Comparison of ENCODE assay signal across 9 cellular contexts in the genomic region with DNA sequence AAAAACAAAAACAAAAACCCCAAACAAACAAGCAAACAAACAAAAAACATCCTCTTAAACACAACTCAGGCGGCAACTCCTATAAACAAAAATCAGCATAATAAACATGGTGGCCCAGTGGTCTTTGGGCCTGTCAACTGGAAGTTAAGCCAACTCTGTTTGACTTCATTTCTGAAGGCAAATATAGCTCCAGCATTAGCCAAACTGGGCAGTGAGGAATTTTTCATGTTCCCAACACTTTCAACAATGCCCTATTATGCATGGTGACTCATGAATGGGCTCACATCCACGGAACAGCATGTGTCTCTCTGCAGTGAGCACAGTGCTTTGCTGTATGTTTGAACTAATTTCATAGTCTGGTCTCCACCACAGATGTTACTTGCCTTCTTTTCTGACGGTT.
A peak's percentile ranks its signal among the peaks of the same experiment; 100 is the strongest.
DNase-seq lines count a peak whose midpoint lies in the region; ATAC-seq, FAIRE-seq and TF ChIP-seq lines count a peak whose summit lies in the region.
"Had no signal": no experiment of that assay in that cellular context is flagged by ENCODE, and none has a peak within 500 bp of the region (broad histone marks: within the 10 kb centered on the region; RNA-seq: fewer than 3 reads in every experiment).

No MANE protein-coding gene starts in this region.

- H3K9me3 ChIP-seq in body of pancreas = no peaks in the 10 kb centered on the region
- H3K9me3 ChIP-seq in skeletal muscle satellite cell (replicated peaks; ENCODE audit: low read length) = no peaks in the 10 kb centered on the region

- H3K27ac Mint-ChIP-seq in stimulated activated naive CD8-positive, alpha-beta T cell treated with anti-CD3 and anti-CD28 coated beads, Interleukin-15, amount 100 ng/mL, for 72 hours = no peak overlapping the region

- H3K27me3 ChIP-seq in body of pancreas (no peaks in the 10 kb centered on the region), skeletal muscle satellite cell (ENCODE audit: control insufficient read depth, insufficient read depth, low read length) (no peaks in the 10 kb centered on the region)

- no peak for TF ChIP-seq POLR2A in H54 (IDR thresholded peaks at IDR 0.05; ENCODE audit: low read depth, low read length)
- peak in 1 of 3 donors; percentile 27 for TF ChIP-seq POLR2A in body of pancreas (IDR thresholded peaks at IDR 0.05)

- intact Hi-C loops in body of pancreas (cut with DNase I) = no loop called here

- peak; percentile 79 for FAIRE-seq in H54 (lab: Jason Lieb, UNC)

- no peaks in the 10 kb centered on the region for H3K4me1 Mint-ChIP-seq in stimulated activated naive CD8-positive, alpha-beta T cell treated with anti-CD3 and anti-CD28 coated beads, Interleukin-15, amount 100 ng/mL, for 72 hours

- H3K4me3 ChIP-seq in body of pancreas = no peak overlapping the region
- peak overlapping the region; percentile 37 for H3K4me3 ChIP-seq in skeletal muscle satellite cell (ENCODE audit: low read length)

- 38 to 55% methylated on average over 3 of the region's 3 CpGs for WGBS in body of pancreas, 2 donors

- peak overlapping the region; percentile 77 to 89 (median 84) for H3K27ac ChIP-seq in body of pancreas

- ATAC-seq in body of pancreas (peak; percentile 98), GM21515 (IDR thresholded peaks at IDR 0.05; ENCODE audit: unreplicated experiment) (no peak), HG03095 (IDR thresholded peaks at IDR 0.05; ENCODE audit: unreplicated experiment) (no peak)
- ATAC-seq in stimulated activated naive CD8-positive, alpha-beta T cell treated with anti-CD3 and anti-CD28 coated beads, Interleukin-15, amount 100 ng/mL, for 72 hours = no peak

- DNase-seq in H54 (ENCODE audit: insufficient read length, low spot score) (peak; percentile 61), body of pancreas (peak; percentile 80 to 93 (median 88)), hippocampal formation (lab: John Stamatoyannopoulos, UW) (peak; percentile 83 to 97), NOMO-1 treated with DMSO at 0.1 percent for 48 hours (lab: John Stamatoyannopoulos, UW; ENCODE audit: unreplicated experiment) (no peak)
- DNase-seq in stimulated activated naive CD8-positive, alpha-beta T cell treated with anti-CD3 and anti-CD28 coated beads, Interleukin-15, amount 100 ng/mL, for 72 hours = no peak
- DNase-seq: NCI-H2029 had no signal

- peak overlapping the region; percentile 82 for H3K9ac ChIP-seq in skeletal muscle satellite cell (ENCODE audit: low read depth, low read length)

- no peaks in the 10 kb centered on the region for H3K27me3 Mint-ChIP-seq in stimulated activated naive CD8-positive, alpha-beta T cell treated with anti-CD3 and anti-CD28 coated beads, Interleukin-15, amount 100 ng/mL, for 72 hours

- no peak for TF ChIP-seq CTCF in body of pancreas (IDR thresholded peaks at IDR 0.05)

- peaks cover 29% of the 10 kb centered on the region for H3K4me1 ChIP-seq in body of pancreas
- H3K4me1 ChIP-seq in skeletal muscle satellite cell (ENCODE audit: control insufficient read depth, insufficient read depth, low read length) = peaks cover 65% of the 10 kb centered on the region

- H3K4me3 Mint-ChIP-seq in stimulated activated naive CD8-positive, alpha-beta T cell treated with anti-CD3 and anti-CD28 coated beads, Interleukin-15, amount 100 ng/mL, for 72 hours = no peak overlapping the region

- no peaks in the 10 kb centered on the region for H3K36me3 ChIP-seq in body of pancreas (replicated peaks in 1 of 2; ENCODE audit: insufficient read depth in 1 of 2, low read depth in 2 of 2)
- no peaks in the 10 kb centered on the region for H3K36me3 ChIP-seq in skeletal muscle satellite cell (ENCODE audit: insufficient read depth, low read length)

- no peaks in the 10 kb centered on the region for H3K9me3 Mint-ChIP-seq in stimulated activated naive CD8-positive, alpha-beta T cell treated with anti-CD3 and anti-CD28 coated beads, Interleukin-15, amount 100 ng/mL, for 72 hours

- peak overlapping the region; percentile 70 for H3K4me2 ChIP-seq in skeletal muscle satellite cell (ENCODE audit: low read length)

Comparison
In these comparisons a context has a peak if more than half of its experiments do, and no peak if none do; other contexts are left out.
1. DNase-seq: peak in H54 (single experiment), body of pancreas (4 of 4) and hippocampal formation (2 of 2); none in stimulated activated naive CD8-positive, alpha-beta T cell treated with anti-CD3 and anti-CD28 coated beads, Interleukin-15, amount 100 ng/mL, for 72 hours (0 of 2) and NOMO-1 treated with DMSO at 0.1 percent for 48 hours (single experiment).